In the genomic region with DNA sequence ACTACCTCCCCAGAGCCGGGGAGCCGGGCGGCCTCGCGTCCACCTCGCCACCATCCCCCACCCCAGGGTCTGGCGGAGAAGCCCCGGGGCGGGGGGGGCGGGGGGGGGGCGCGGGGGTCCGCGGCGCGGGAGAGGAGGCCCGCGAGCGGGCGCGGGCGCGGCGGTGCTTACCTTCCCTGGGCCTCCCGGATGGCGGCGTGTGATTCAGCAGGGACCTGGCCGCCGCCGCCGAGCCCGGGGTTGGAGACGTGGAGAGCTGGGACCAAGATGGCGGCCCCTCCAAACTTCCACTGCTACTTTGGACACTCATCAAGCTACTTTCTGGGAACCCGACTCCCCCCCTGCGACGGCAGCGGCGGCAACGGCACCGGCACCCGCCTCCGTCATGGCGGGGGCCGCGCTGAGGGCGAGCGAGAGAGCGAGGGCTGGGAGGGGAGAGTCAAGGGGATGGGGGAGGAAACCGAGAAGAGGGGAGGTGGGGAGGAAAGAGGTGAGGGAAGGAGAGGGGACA, we compare ENCODE assay signal across 8 cellular contexts. TPM values are rescaled to one million over a fixed set of nuclear protein-coding genes. Genes with fewer than 3 reads are reported as not detected.
DNase-seq lines count a peak whose midpoint lies in the region; ATAC-seq and TF ChIP-seq lines count a peak whose summit lies in the region.

No MANE protein-coding gene starts in this region.

- H3K4me1 Mint-ChIP-seq in CD4-positive, alpha-beta T cell (ENCODE audit: low read depth): peaks cover 77% of the 10 kb centered on the region
- H3K4me1 Mint-ChIP-seq in activated naive CD8-positive, alpha-beta T cell treated with anti-CD3 and anti-CD28 coated beads, Interleukin-2, amount 10 ng/mL, durations not matched to agents 7 days and 5 days: peaks cover 56% of the 10 kb centered on the region

- H3K27me3 ChIP-seq in CD4-positive, alpha-beta T cell (ENCODE audit: control insufficient read depth, insufficient read depth, low read length): no peaks in the 10 kb centered on the region
- H3K27me3 ChIP-seq in HUES64 (ENCODE audit: insufficient read depth, low read length) (no peaks in the 10 kb centered on the region), SJSA1 (replicated peaks) (no peaks in the 10 kb centered on the region), upper lobe of right lung (no peaks in the 10 kb centered on the region)

- H3K27me3 Mint-ChIP-seq in CD4-positive, alpha-beta T cell: no peaks in the 10 kb centered on the region
- no peaks in the 10 kb centered on the region for H3K27me3 Mint-ChIP-seq in activated naive CD8-positive, alpha-beta T cell treated with anti-CD3 and anti-CD28 coated beads, Interleukin-2, amount 10 ng/mL, durations not matched to agents 7 days and 5 days

- DNase-seq in CD4-positive, alpha-beta T cell: peak; percentile 52 to 70 (median 57)
- peak; percentile 64 to 76 for DNase-seq in SJSA1 (ENCODE audit: low read depth in 1 of 2, low spot score in 2 of 2)
- peak; percentile 80 for DNase-seq in activated naive CD8-positive, alpha-beta T cell treated with anti-CD3 and anti-CD28 coated beads, Interleukin-2, amount 10 ng/mL, durations not matched to agents 7 days and 5 days
- DNase-seq in cardiac septum (ENCODE audit: low spot score): peak; percentile 87
- peak; percentile 90 for DNase-seq in posterior vena cava (ENCODE audit: low spot score)
- peak; percentile 87 for DNase-seq in upper lobe of right lung

- peak; percentile 25 for ATAC-seq in CD4-positive, alpha-beta T cell (ENCODE audit: poor library complexity)
- ATAC-seq in GM21367 (IDR thresholded peaks at IDR 0.05; ENCODE audit: unreplicated experiment) (peak; percentile 11), upper lobe of right lung (peak; percentile 71)
- peak; percentile 48 for ATAC-seq in activated naive CD8-positive, alpha-beta T cell treated with anti-CD3 and anti-CD28 coated beads, Interleukin-2, amount 10 ng/mL, durations not matched to agents 7 days and 5 days (ENCODE audit: low read depth)

- no peaks in the 10 kb centered on the region for H3K36me3 ChIP-seq in HUES64 (ENCODE audit: insufficient read depth, low read length)
- peaks cover 10% of the 10 kb centered on the region for H3K36me3 ChIP-seq in SJSA1
- no peaks in the 10 kb centered on the region for H3K36me3 ChIP-seq in upper lobe of right lung

- peaks cover 21% of the 10 kb centered on the region for H3K36me3 Mint-ChIP-seq in CD4-positive, alpha-beta T cell (ENCODE audit: low read depth)
- peaks cover 8% of the 10 kb centered on the region for H3K36me3 Mint-ChIP-seq in activated naive CD8-positive, alpha-beta T cell treated with anti-CD3 and anti-CD28 coated beads, Interleukin-2, amount 10 ng/mL, durations not matched to agents 7 days and 5 days

- POLR2A ChIA-PET in CD4-positive, alpha-beta T cell (lab: Charles Lee): interaction anchor here (0.9 to 4.5 kb wide), 10 partner anchors 23 to 273 kb away, joined by 3 to 43 read pairs (median 15); partner anchors contain the start of genes GORASP2 and METTL8
- POLR2A ChIA-PET in activated naive CD8-positive, alpha-beta T cell treated with anti-CD3 and anti-CD28 coated beads, Interleukin-2, amount 10 ng/mL, durations not matched to agents 7 days and 5 days (lab: Charles Lee): interaction anchor here (0.6 to 3.6 kb wide), 8 partner anchors 86 to 1300 kb away, joined by 3 to 14 read pairs (median 4); partner anchors contain the start of genes DCAF17 and METTL8

- peak overlapping the region; percentile 95 for H3K9ac ChIP-seq in HUES64 (ENCODE audit: low read depth, low read length)

- no peaks in the 10 kb centered on the region for H3K9me3 Mint-ChIP-seq in CD4-positive, alpha-beta T cell
- no peaks in the 10 kb centered on the region for H3K9me3 Mint-ChIP-seq in activated naive CD8-positive, alpha-beta T cell treated with anti-CD3 and anti-CD28 coated beads, Interleukin-2, amount 10 ng/mL, durations not matched to agents 7 days and 5 days

- H3K9me3 ChIP-seq in CD4-positive, alpha-beta T cell (ENCODE audit: control insufficient read depth, low read length): no peaks in the 10 kb centered on the region
- no peaks in the 10 kb centered on the region for H3K9me3 ChIP-seq in HUES64 (ENCODE audit: insufficient read depth, low read depth, low read length)
- H3K9me3 ChIP-seq in SJSA1 (replicated peaks): no peaks in the 10 kb centered on the region
- H3K9me3 ChIP-seq in upper lobe of right lung: no peaks in the 10 kb centered on the region

- TF ChIP-seq CTCF in CD4-positive, alpha-beta T cell (IDR thresholded peaks at IDR 0.05): no peak
- peak; percentile 4 for TF ChIP-seq CTCF in upper lobe of right lung (IDR thresholded peaks at IDR 0.05)

- 0% methylated on average over 47 of the region's 50 CpGs for WGBS in HUES64

- peak overlapping the region; percentile 90 for H3K4me3 Mint-ChIP-seq in CD4-positive, alpha-beta T cell
- H3K4me3 Mint-ChIP-seq in activated naive CD8-positive, alpha-beta T cell treated with anti-CD3 and anti-CD28 coated beads, Interleukin-2, amount 10 ng/mL, durations not matched to agents 7 days and 5 days: peak overlapping the region; percentile 99

- H3K4me1 ChIP-seq in HUES64 (ENCODE audit: insufficient read depth, low read length) (peaks cover 44% of the 10 kb centered on the region), SJSA1 (replicated peaks) (peaks cover 10% of the 10 kb centered on the region), upper lobe of right lung (peaks cover 12% of the 10 kb centered on the region)

- H3K27ac Mint-ChIP-seq in CD4-positive, alpha-beta T cell: peak overlapping the region; percentile 95
- H3K27ac Mint-ChIP-seq in activated naive CD8-positive, alpha-beta T cell treated with anti-CD3 and anti-CD28 coated beads, Interleukin-2, amount 10 ng/mL, durations not matched to agents 7 days and 5 days: peak overlapping the region; percentile 96

- intact Hi-C loops in CD4-positive, alpha-beta T cell (cut with DNase I, micrococcal nuclease): loop anchor here (2.0 to 10.0 kb wide), 4 partner anchors 47 to 272 kb away; partner anchors contain the start of genes DCAF17 (in 1 of the 2) and METTL8 (in 1 of the 2)
- intact Hi-C loops in cardiac septum (cut with DNase I): loop anchor here (1.0 to 5.0 kb wide), 5 partner anchors 73 to 365 kb away; partner anchors contain the start of gene GORASP2
- intact Hi-C loops in posterior vena cava (cut with DNase I): loop anchor here in 1 of 2 donors (5.0 to 10.0 kb wide), 2 partner anchors 188 to 255 kb away; no protein-coding TSS in a partner anchor
- intact Hi-C loops in upper lobe of right lung (cut with DNase I): no loop called here

- CTCF ChIA-PET in CD4-positive, alpha-beta T cell (lab: Charles Lee): interaction anchor here (1.0 to 4.0 kb wide), 7 partner anchors 13 to 256 kb away, joined by 3 to 27 read pairs (median 9); partner anchors contain the start of gene GORASP2

- H3K4me3 ChIP-seq in HUES64 (ENCODE audit: low read length) (peak overlapping the region; percentile 97), SJSA1 (peak overlapping the region; percentile 93), upper lobe of right lung (peak overlapping the region; percentile 77)

- peak overlapping the region; percentile 95 for H3K27ac ChIP-seq in CD4-positive, alpha-beta T cell (ENCODE audit: low read depth, low read length)
- H3K27ac ChIP-seq in HUES64 (ENCODE audit: low read depth, low read length) (peak overlapping the region; percentile 98), SJSA1 (peak overlapping the region; percentile 91), upper lobe of right lung (peak overlapping the region; percentile 90)

RNA-seq across cellular contexts. Expression of gene TLK1, which starts 0.5 kb away (rescaled TPM):
- total RNA-seq in CD4-positive, alpha-beta T cell: 100 to 1,000 TPM; 135 to 138 TPM
- 42.4 TPM for polyA plus RNA-seq in HUES64 (2013, experiment 1 of 2)
- 40.8 TPM for polyA plus RNA-seq in HUES64 (2013, experiment 2 of 2)
- 11.5 and 20.4 TPM in 2 replicates for total RNA-seq in SJSA1 (2014; rRNA removed; shearing (Covaris generic))
- 10 to 100 TPM; 89.9 to 91.5 TPM for total RNA-seq in activated naive CD8-positive, alpha-beta T cell treated with anti-CD3 and anti-CD28 coated beads, Interleukin-2, amount 10 ng/mL, durations not matched to agents 7 days and 5 days
- 31.8 TPM for total RNA-seq in cardiac septum
- 10 to 100 TPM; 48.6 to 55.3 TPM for total RNA-seq in posterior vena cava
- total RNA-seq in upper lobe of right lung: 58.1 TPM

Comparison
In these comparisons a context has a peak if more than half of its experiments do, and no peak if none do; other contexts are left out.
1. Peak in every context shown above with its lines: DNase-seq, ATAC-seq, H3K4me3 ChIP-seq and H3K27ac ChIP-seq.
2. ATAC-seq: peak in every context shown above with its lines; median percentile 71 in upper lobe of right lung; 48 in activated naive CD8-positive, alpha-beta T cell treated with anti-CD3 and anti-CD28 coated beads, Interleukin-2, amount 10 ng/mL, durations not matched to agents 7 days and 5 days; 25 in CD4-positive, alpha-beta T cell; 11 in GM21367.